17 cellular contexts compared by ENCODE assay signal in the genomic region with DNA sequence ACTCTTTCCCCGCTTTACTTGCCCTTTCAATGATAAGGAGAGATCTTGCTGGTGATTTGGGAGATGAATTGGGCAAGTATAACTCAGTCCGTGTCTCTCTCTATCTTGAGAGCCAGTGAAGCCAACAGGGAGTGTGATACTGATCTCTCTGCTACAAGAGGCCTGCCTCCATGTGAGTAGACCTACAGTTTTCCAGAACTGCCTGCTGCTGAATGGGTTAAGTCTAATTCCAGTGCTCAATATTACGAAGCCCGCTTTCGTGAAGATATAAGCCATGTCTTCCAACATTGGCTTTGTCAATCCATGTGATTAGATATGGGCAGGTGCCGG.
A peak's percentile ranks its signal among the peaks of the same experiment; 100 is the strongest.
DNase-seq lines count a peak whose midpoint lies in the region; ATAC-seq and TF ChIP-seq lines count a peak whose summit lies in the region.
"Had no signal": no experiment of that assay in that cellular context is flagged by ENCODE, and none has a peak within 500 bp of the region (broad histone marks: within the 10 kb centered on the region; RNA-seq: fewer than 3 reads in every experiment).

No MANE protein-coding gene starts in this region.

- peak overlapping the region; percentile 85 for H2AK5ac ChIP-seq in mesenchymal stem cell (ENCODE audit: low read length, severe bottlenecking)

- H3K27ac Mint-ChIP-seq in GM23338 (no peak overlapping the region), chondrocyte (ENCODE audit: unreplicated experiment) (peak overlapping the region; percentile 94)
- H3K27ac Mint-ChIP-seq: CD8-positive, alpha-beta T cell had no signal

- H3K4me3 ChIP-seq in ACC112 (ENCODE audit: low read depth, low read length) (0 out of 2 replicates have a peak overlapping the region, but pooled peaks have one; percentile 6), GM23338 (no peak overlapping the region), mesenchymal stem cell (ENCODE audit: insufficient read depth in 1 of 2, low read depth in 1 of 2, low read length in 2 of 2) (no peak overlapping the region)
- H3K4me3 ChIP-seq: BLaER1 treated with 17β-estradiol and CSF1 and Interleukin-3, amounts not matched to agents 10 nM and 100 nM had no signal

- no peak for TF ChIP-seq CTCF in GM23338 (conservative IDR thresholded peaks at IDR 0.05; ENCODE audit: low read depth in 2 of 2)
- TF ChIP-seq CTCF in chondrocyte (IDR thresholded peaks at IDR 0.05): no peak

- H3K27me3 ChIP-seq in ACC112 (ENCODE audit: insufficient read depth, low read length) (no peaks in the 10 kb centered on the region), GM23338 (ENCODE audit: insufficient read depth) (no peaks in the 10 kb centered on the region), mesenchymal stem cell (ENCODE audit: control insufficient read depth in 1 of 2, insufficient read depth in 1 of 2, low read length in 2 of 2) (no peaks in the 10 kb centered on the region)
- H3K27me3 ChIP-seq: BLaER1 treated with 17β-estradiol and CSF1 and Interleukin-3, amounts not matched to agents 10 nM and 100 nM had no signal

- ATAC-seq in GM23338 (no peak), HG03135 (IDR thresholded peaks at IDR 0.05; ENCODE audit: unreplicated experiment) (no peak)
- ATAC-seq: CD8-positive, alpha-beta T cell had no signal

- no peak overlapping the region for H2BK5ac ChIP-seq in mesenchymal stem cell (ENCODE audit: low read depth, low read length, poor library complexity, severe bottlenecking)

- peaks cover 24% of the 10 kb centered on the region for H3K4me1 Mint-ChIP-seq in GM23338
- H3K4me1 Mint-ChIP-seq in chondrocyte (ENCODE audit: low read depth): peaks cover 49% of the 10 kb centered on the region

- peak overlapping the region in 1 of 2 experiments; percentile 73 for H3K18ac ChIP-seq in mesenchymal stem cell (ENCODE audit: low read depth in 1 of 2, low read length in 2 of 2)

- H3K36me3 ChIP-seq in ACC112 (ENCODE audit: insufficient read depth, low read length) (no peaks in the 10 kb centered on the region), GM23338 (ENCODE audit: insufficient read depth) (no peaks in the 10 kb centered on the region), mesenchymal stem cell (ENCODE audit: control insufficient read depth in 1 of 2, insufficient read depth in 2 of 2, low read depth in 1 of 2, low read length in 2 of 2) (no peaks in the 10 kb centered on the region)
- H3K36me3 ChIP-seq: BLaER1 treated with 17β-estradiol and CSF1 and Interleukin-3, amounts not matched to agents 10 nM and 100 nM had no signal

- no peak overlapping the region for H2BK15ac ChIP-seq in mesenchymal stem cell (ENCODE audit: low read depth, poor library complexity, severe bottlenecking)

- DNase-seq in GM23338 (ENCODE audit: low spot score) (no peak), chondrocyte (ENCODE audit: low spot score) (no peak), mesenchymal stem cell (no peak), NCI-H2081 treated with DMSO at 0.1 percent for 48 hours (lab: John Stamatoyannopoulos, UW) (no peak), NCI-H1417 (lab: John Stamatoyannopoulos, UW) (no peak)
- DNase-seq in stimulated activated naive CD4-positive, alpha-beta T cell treated with Interleukin-2 at 50 U/mL for 16 hours (lab: John Stamatoyannopoulos, UW): no peak
- DNase-seq: CD8-positive, alpha-beta T cell; DND-41; KBM-7; NCI-H1417 treated with DMSO at 0.1 percent for 48 hours; NCI-H187 treated with DMSO at 0.1 percent for 48 hours; NCI-H345; NCI-H524 treated with DMSO at 0.1 percent for 48 hours; SHP77 had no signal

- no peaks in the 10 kb centered on the region for H3K9me3 ChIP-seq in mesenchymal stem cell (ENCODE audit: control insufficient read depth, low read length)

- no peaks in the 10 kb centered on the region for H4K20me1 ChIP-seq in GM23338 (replicated peaks; ENCODE audit: insufficient read depth)
- H4K20me1 ChIP-seq: BLaER1 treated with 17β-estradiol and CSF1 and Interleukin-3, amounts not matched to agents 10 nM and 100 nM had no signal

- no peak overlapping the region for H2BK120ac ChIP-seq in mesenchymal stem cell (ENCODE audit: low read depth, low read length)

- H3K36me3 Mint-ChIP-seq in GM23338 (ENCODE audit: low read depth) (peaks cover 4% of the 10 kb centered on the region; the same call in 1 of the 3 replicates), chondrocyte (ENCODE audit: low read depth) (no peaks in the 10 kb centered on the region)
- H3K36me3 Mint-ChIP-seq: CD8-positive, alpha-beta T cell had no signal

- 93% methylated on average over 6 of the region's 6 CpGs for WGBS in mesenchymal stem cell

- no peaks in the 10 kb centered on the region for H3F3A ChIP-seq in GM23338 (replicated peaks; ENCODE audit: low read depth)

- H3K9me3 Mint-ChIP-seq in GM23338: 0 out of 3 replicates have a peak, but pooled peaks cover 4% of the 10 kb centered on the region
- peaks cover 3% of the 10 kb centered on the region for H3K9me3 Mint-ChIP-seq in chondrocyte (ENCODE audit: low read depth)
- H3K9me3 Mint-ChIP-seq: CD8-positive, alpha-beta T cell had no signal

- H3K4ac ChIP-seq in mesenchymal stem cell (ENCODE audit: low read depth in 1 of 2, low read length in 2 of 2): no peak overlapping the region

- H3K79me1 ChIP-seq in mesenchymal stem cell (replicated peaks; ENCODE audit: low read length, poor library complexity, severe bottlenecking): no peaks in the 10 kb centered on the region

- no peak overlapping the region for H3K14ac ChIP-seq in mesenchymal stem cell (ENCODE audit: low read length in 2 of 2)

- H3K27ac ChIP-seq in ACC112 (ENCODE audit: low read depth, low read length) (peak overlapping the region; percentile 51), GM23338 (ENCODE audit: low read depth) (no peak overlapping the region; the same call in 1 of the 2 replicates), mesenchymal stem cell (ENCODE audit: low read length, poor library complexity, severe bottlenecking) (peak overlapping the region; percentile 69)
- H3K27ac ChIP-seq: BLaER1 treated with 17β-estradiol and CSF1 and Interleukin-3, amounts not matched to agents 10 nM and 100 nM had no signal

- H3K4me3 Mint-ChIP-seq in GM23338 (no peak overlapping the region), chondrocyte (ENCODE audit: unreplicated experiment) (peak overlapping the region; percentile 1)
- H3K4me3 Mint-ChIP-seq: CD8-positive, alpha-beta T cell had no signal

- no peak overlapping the region for H4K91ac ChIP-seq in mesenchymal stem cell (ENCODE audit: low read length)

- no peak overlapping the region for H2AFZ ChIP-seq in ACC112 (ENCODE audit: low read length, unreplicated experiment)
- 0 out of 2 replicates have a peak overlapping the region, but pooled peaks have one; percentile 5 for H2AFZ ChIP-seq in GM23338
- H2AFZ ChIP-seq in mesenchymal stem cell (ENCODE audit: low read depth, low read length): no peak overlapping the region

- H2BK12ac ChIP-seq in mesenchymal stem cell (ENCODE audit: low read length in 2 of 2): peak overlapping the region in 1 of 2 experiments; percentile 42

- H3K79me2 ChIP-seq in ACC112 (ENCODE audit: control insufficient read depth, insufficient read depth, low read length, unreplicated experiment) (no peaks in the 10 kb centered on the region), GM23338 (replicated peaks; ENCODE audit: insufficient read depth) (no peaks in the 10 kb centered on the region)

- peak overlapping the region; percentile 61; the same call in 1 of the 2 replicates for H3K4me2 ChIP-seq in GM23338
- no peak overlapping the region for H3K4me2 ChIP-seq in mesenchymal stem cell (ENCODE audit: low read length, poor library complexity, severe bottlenecking)
- H3K4me2 ChIP-seq: BLaER1 treated with 17β-estradiol and CSF1 and Interleukin-3, amounts not matched to agents 10 nM and 100 nM had no signal

- H3K27me3 Mint-ChIP-seq in GM23338 (ENCODE audit: insufficient read depth, low read depth, poor library complexity) (peaks cover 6% of the 10 kb centered on the region), chondrocyte (ENCODE audit: low read depth) (no peaks in the 10 kb centered on the region)

- H4K8ac ChIP-seq in mesenchymal stem cell (ENCODE audit: low read length): no peak overlapping the region

- H3K9ac ChIP-seq in mesenchymal stem cell (ENCODE audit: low read length): no peak overlapping the region
- H3K9ac ChIP-seq: BLaER1 treated with 17β-estradiol and CSF1 and Interleukin-3, amounts not matched to agents 10 nM and 100 nM had no signal

- no peak overlapping the region for H3K23ac ChIP-seq in mesenchymal stem cell (ENCODE audit: low read length in 2 of 2)

- H3K4me1 ChIP-seq in ACC112 (ENCODE audit: control insufficient read depth, insufficient read depth, low read length, unreplicated experiment) (peaks cover 29% of the 10 kb centered on the region), GM23338 (ENCODE audit: insufficient read depth) (peaks cover 22% of the 10 kb centered on the region), mesenchymal stem cell (ENCODE audit: control insufficient read depth, insufficient read depth, low read depth, low read length) (peaks cover 13% of the 10 kb centered on the region)
- H3K4me1 ChIP-seq: BLaER1 treated with 17β-estradiol and CSF1 and Interleukin-3, amounts not matched to agents 10 nM and 100 nM had no signal

- H3K9me2 ChIP-seq in GM23338 (ENCODE audit: insufficient read depth): no peaks in the 10 kb centered on the region

TF ChIP-seq in GM23338, 12 proteins besides CTCF, POLR2A, EP300 and RAD21 (continues in another document):
- TF ChIP-seq EZH2 (IDR thresholded peaks at IDR 0.05; ENCODE audit: low read depth, unreplicated experiment): no peak
- TF ChIP-seq STAT1 (IDR thresholded peaks at IDR 0.05; ENCODE audit: unreplicated experiment): no peak
- TF ChIP-seq ZNF114 (CRISPR knock-in tag; IDR thresholded peaks at IDR 0.05): no peak
- TF ChIP-seq NANOG (IDR thresholded peaks at IDR 0.05; ENCODE audit: borderline replicate concordance): no peak
